11 cellular contexts compared by ENCODE assay signal in the genomic region with DNA sequence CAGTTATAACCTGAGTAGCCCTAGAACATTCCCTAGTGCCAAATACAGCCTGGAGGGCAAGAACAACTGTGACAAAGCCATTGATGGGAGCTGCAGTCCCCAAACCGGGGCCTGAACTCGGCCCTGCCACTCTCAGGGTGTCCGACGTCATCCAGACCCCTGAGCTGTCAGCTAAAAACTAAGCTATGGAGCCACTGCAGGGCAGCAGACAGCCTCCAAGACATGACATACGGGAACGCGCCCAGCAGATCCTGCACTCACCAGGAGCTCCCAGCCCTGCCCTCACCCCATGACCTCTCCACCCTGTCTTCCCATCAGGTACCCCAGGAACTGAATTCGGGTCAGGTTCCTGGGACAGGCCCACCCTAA. TPM values are rescaled to one million over a fixed set of nuclear protein-coding genes. Genes with fewer than 3 reads are reported as not detected.
DNase-seq lines count a peak whose midpoint lies in the region; ATAC-seq lines count a peak whose summit lies in the region.
"Had no signal": no experiment of that assay in that cellular context is flagged by ENCODE, and none has a peak within 500 bp of the region (broad histone marks: within the 10 kb centered on the region; RNA-seq: fewer than 3 reads in every experiment).

No MANE protein-coding gene starts in this region.

- H3K27ac Mint-ChIP-seq in activated CD8-positive, alpha-beta memory T cell treated with anti-CD3 and anti-CD28 coated beads, Interleukin-2, amount 10 ng/mL, durations not matched to agents 7 days and 5 days, result peak overlapping the region; percentile 84
- peak overlapping the region; percentile 100 for H3K27ac Mint-ChIP-seq in activated naive CD8-positive, alpha-beta T cell treated with anti-CD3 and anti-CD28 coated beads, Interleukin-2, amount 10 ng/mL, durations not matched to agents 7 days and 5 days
- H3K27ac Mint-ChIP-seq in stimulated activated memory B cell treated with anti-CD40 and anti-IgM and Interleukin-4, amounts not matched to agents 10 μg/mL and 1 μg/mL and 100 μg/mL, for 72 hours, result peak overlapping the region; percentile 81

- no peaks in the 10 kb centered on the region for H3K27me3 Mint-ChIP-seq in activated CD8-positive, alpha-beta memory T cell treated with anti-CD3 and anti-CD28 coated beads, Interleukin-2, amount 10 ng/mL, durations not matched to agents 7 days and 5 days
- no peaks in the 10 kb centered on the region for H3K27me3 Mint-ChIP-seq in activated naive CD8-positive, alpha-beta T cell treated with anti-CD3 and anti-CD28 coated beads, Interleukin-2, amount 10 ng/mL, durations not matched to agents 7 days and 5 days
- no peaks in the 10 kb centered on the region for H3K27me3 Mint-ChIP-seq in stimulated activated memory B cell treated with anti-CD40 and anti-IgM and Interleukin-4, amounts not matched to agents 10 μg/mL and 1 μg/mL and 100 μg/mL, for 72 hours

- H3K36me3 Mint-ChIP-seq in activated CD8-positive, alpha-beta memory T cell treated with anti-CD3 and anti-CD28 coated beads, Interleukin-2, amount 10 ng/mL, durations not matched to agents 7 days and 5 days, result peaks cover 23% of the 10 kb centered on the region
- H3K36me3 Mint-ChIP-seq in activated naive CD8-positive, alpha-beta T cell treated with anti-CD3 and anti-CD28 coated beads, Interleukin-2, amount 10 ng/mL, durations not matched to agents 7 days and 5 days, result peaks cover 17% of the 10 kb centered on the region
- H3K36me3 Mint-ChIP-seq in stimulated activated memory B cell treated with anti-CD40 and anti-IgM and Interleukin-4, amounts not matched to agents 10 μg/mL and 1 μg/mL and 100 μg/mL, for 72 hours, result peaks cover 42% of the 10 kb centered on the region

- POLR2A ChIA-PET in activated naive CD8-positive, alpha-beta T cell treated with anti-CD3 and anti-CD28 coated beads, Interleukin-2, amount 10 ng/mL, durations not matched to agents 7 days and 5 days (lab: Charles Lee), result interaction anchor here (0.6 to 16.5 kb wide), 11 partner anchors 13 to 170 kb away, joined by 3 to 275 read pairs (median 5); partner anchors contain the start of genes IL21R, KDM8 and NSMCE1

- H3K4me1 Mint-ChIP-seq in activated CD8-positive, alpha-beta memory T cell treated with anti-CD3 and anti-CD28 coated beads, Interleukin-2, amount 10 ng/mL, durations not matched to agents 7 days and 5 days, result peaks cover 82% of the 10 kb centered on the region
- peaks cover 63% of the 10 kb centered on the region for H3K4me1 Mint-ChIP-seq in activated naive CD8-positive, alpha-beta T cell treated with anti-CD3 and anti-CD28 coated beads, Interleukin-2, amount 10 ng/mL, durations not matched to agents 7 days and 5 days
- H3K4me1 Mint-ChIP-seq in stimulated activated memory B cell treated with anti-CD40 and anti-IgM and Interleukin-4, amounts not matched to agents 10 μg/mL and 1 μg/mL and 100 μg/mL, for 72 hours, result peaks cover 58% of the 10 kb centered on the region

- CTCF ChIA-PET in activated CD8-positive, alpha-beta memory T cell treated with anti-CD3 and anti-CD28 coated beads, Interleukin-2, amount 10 ng/mL, durations not matched to agents 7 days and 5 days (lab: Charles Lee), result interaction anchor here (0.8 to 8.1 kb wide), 11 partner anchors 10 to 225 kb away, joined by 3 to 116 read pairs (median 6); no protein-coding TSS in a partner anchor

- ATAC-seq in activated CD8-positive, alpha-beta memory T cell treated with anti-CD3 and anti-CD28 coated beads, Interleukin-2, amount 10 ng/mL, durations not matched to agents 7 days and 5 days, result no peak
- ATAC-seq in HG03354 (IDR thresholded peaks at IDR 0.05; ENCODE audit: poor library complexity, severe bottlenecking, unreplicated experiment) (peak; percentile 8), GM21737 (IDR thresholded peaks at IDR 0.05; ENCODE audit: unreplicated experiment) (no peak)
- ATAC-seq in activated naive CD8-positive, alpha-beta T cell treated with anti-CD3 and anti-CD28 coated beads, Interleukin-2, amount 10 ng/mL, durations not matched to agents 7 days and 5 days (ENCODE audit: low read depth), result no peak
- peak; percentile 4 for ATAC-seq in stimulated activated memory B cell treated with anti-CD40 and anti-IgM and Interleukin-4, amounts not matched to agents 10 μg/mL and 1 μg/mL and 100 μg/mL, for 72 hours

- peak overlapping the region; percentile 42 for H3K4me3 Mint-ChIP-seq in activated CD8-positive, alpha-beta memory T cell treated with anti-CD3 and anti-CD28 coated beads, Interleukin-2, amount 10 ng/mL, durations not matched to agents 7 days and 5 days
- peak overlapping the region; percentile 75 for H3K4me3 Mint-ChIP-seq in activated naive CD8-positive, alpha-beta T cell treated with anti-CD3 and anti-CD28 coated beads, Interleukin-2, amount 10 ng/mL, durations not matched to agents 7 days and 5 days
- H3K4me3 Mint-ChIP-seq in stimulated activated memory B cell treated with anti-CD40 and anti-IgM and Interleukin-4, amounts not matched to agents 10 μg/mL and 1 μg/mL and 100 μg/mL, for 72 hours, result peak overlapping the region; percentile 34

- DNase-seq in activated CD8-positive, alpha-beta memory T cell treated with anti-CD3 and anti-CD28 coated beads, Interleukin-2, amount 10 ng/mL, durations not matched to agents 7 days and 5 days, result no peak
- DNase-seq in activated CD8-positive, alpha-beta memory T cell treated with anti-CD3 and anti-CD28 coated beads, Interleukin-2, amount 50 U/mL, for 4 hours, result no peak
- no peak for DNase-seq in activated naive CD8-positive, alpha-beta T cell treated with anti-CD3 and anti-CD28 coated beads, Interleukin-2, amount 10 ng/mL, durations not matched to agents 7 days and 5 days
- DNase-seq in hepatic stellate cell (ENCODE audit: low spot score), result no peak
- no peak for DNase-seq in NCI-H146 treated with DMSO at 0.1 percent for 48 hours (lab: John Stamatoyannopoulos, UW; ENCODE audit: unreplicated experiment)
- DNase-seq: DMS53, SHP77, trophoblast cell had no signal

- H3K9me3 Mint-ChIP-seq in activated CD8-positive, alpha-beta memory T cell treated with anti-CD3 and anti-CD28 coated beads, Interleukin-2, amount 10 ng/mL, durations not matched to agents 7 days and 5 days (ENCODE audit: low read depth), result no peaks in the 10 kb centered on the region
- H3K9me3 Mint-ChIP-seq in activated naive CD8-positive, alpha-beta T cell treated with anti-CD3 and anti-CD28 coated beads, Interleukin-2, amount 10 ng/mL, durations not matched to agents 7 days and 5 days, result no peaks in the 10 kb centered on the region
- no peaks in the 10 kb centered on the region for H3K9me3 Mint-ChIP-seq in stimulated activated memory B cell treated with anti-CD40 and anti-IgM and Interleukin-4, amounts not matched to agents 10 μg/mL and 1 μg/mL and 100 μg/mL, for 72 hours

RNA-seq across cellular contexts. Expression of gene KDM8, which starts 28.4 kb away (rescaled TPM):
- total RNA-seq in activated CD8-positive, alpha-beta memory T cell treated with anti-CD3 and anti-CD28 coated beads, Interleukin-2, amount 10 ng/mL, durations not matched to agents 7 days and 5 days, result 10 to 100 TPM; 14.8 to 18.2 TPM
- 10 to 100 TPM; 20.1 to 21.8 TPM for total RNA-seq in activated naive CD8-positive, alpha-beta T cell treated with anti-CD3 and anti-CD28 coated beads, Interleukin-2, amount 10 ng/mL, durations not matched to agents 7 days and 5 days

RNA-seq across cellular contexts. Expression of gene NSMCE1, which starts 36.9 kb away (rescaled TPM):
- total RNA-seq in activated CD8-positive, alpha-beta memory T cell treated with anti-CD3 and anti-CD28 coated beads, Interleukin-2, amount 10 ng/mL, durations not matched to agents 7 days and 5 days, result 10 to 100 TPM; 75.9 to 94.0 TPM
- total RNA-seq in activated naive CD8-positive, alpha-beta T cell treated with anti-CD3 and anti-CD28 coated beads, Interleukin-2, amount 10 ng/mL, durations not matched to agents 7 days and 5 days, result 10 to 100 TPM; 69.0 to 75.6 TPM

Comparison
In these comparisons a context has a peak if more than half of its experiments do, and no peak if none do; other contexts are left out.
1. ATAC-seq: peak in HG03354 (single experiment) and stimulated activated memory B cell treated with anti-CD40 and anti-IgM and Interleukin-4, amounts not matched to agents 10 μg/mL and 1 μg/mL and 100 μg/mL, for 72 hours (single experiment); none in activated CD8-positive, alpha-beta memory T cell treated with anti-CD3 and anti-CD28 coated beads, Interleukin-2, amount 10 ng/mL, durations not matched to agents 7 days and 5 days (single experiment), activated naive CD8-positive, alpha-beta T cell treated with anti-CD3 and anti-CD28 coated beads, Interleukin-2, amount 10 ng/mL, durations not matched to agents 7 days and 5 days (single experiment) and GM21737 (single experiment).
2. Peak in every context shown above with its lines, with median percentiles within 50 percentile points of each other: H3K27ac Mint-ChIP-seq and H3K4me3 Mint-ChIP-seq.